Comparison of ENCODE assay signal across 31 cellular contexts in genomic region chr17:47376247-47376646, GRCh38.
"Had no signal": no experiment of that assay in that cellular context is flagged by ENCODE, and none has a peak within 500 bp of the region (broad histone marks: within the 10 kb centered on the region; RNA-seq: fewer than 3 reads in every experiment).

No MANE protein-coding gene starts in this region.

- ATAC-seq: activated CD8-positive, alpha-beta memory T cell treated with anti-CD3 and anti-CD28 coated beads, Interleukin-2, amount 10 ng/mL, durations not matched to agents 7 days and 5 days; activated CD8-positive, alpha-beta T cell treated with anti-CD3 and anti-CD28 coated beads, Interleukin-2, amount 10 ng/mL, durations not matched to agents 7 days and 5 days; activated naive CD4-positive, alpha-beta T cell treated with anti-CD3 and anti-CD28 coated beads, Interleukin-2, amount 50 U/mL, for 72 hours; body of pancreas had no signal

- FAIRE-seq: astrocyte, colon, TTC549 had no signal

- H3K36me3 ChIP-seq: adrenal gland, brain microvascular endothelial cell, breast epithelium had no signal

- H3K9me3 ChIP-seq: body of pancreas, breast epithelium had no signal

- H3K27ac ChIP-seq: adrenal gland, body of pancreas, brain microvascular endothelial cell, breast epithelium, VCaP had no signal

- H3K4me3 ChIP-seq: adrenal gland, body of pancreas, breast epithelium had no signal

- H3K27me3 ChIP-seq: adrenal gland, body of pancreas, brain microvascular endothelial cell, breast epithelium had no signal

- H3K4me1 ChIP-seq: adrenal gland, body of pancreas, breast epithelium had no signal

- DNase-seq: activated B cell treated with CpG ODN at 0.5 μM for 24 hours; activated CD4-positive, alpha-beta memory T cell treated with anti-CD3 and anti-CD28 coated beads, Interleukin-2, amount 10 ng/mL, durations not matched to agents 7 days and 5 days; activated CD4-positive, alpha-beta T cell treated with anti-CD3 and anti-CD28 coated beads for 48 hours; activated CD4-positive, alpha-beta T cell treated with anti-CD3 and anti-CD28 coated beads, Interleukin-2, amount 10 ng/mL, durations not matched to agents 7 days and 5 days; activated CD4-positive, alpha-beta T cell treated with anti-CD3 and anti-CD28 coated beads, Interleukin-2, amount 50 U/mL, for 48 hours; activated CD4-positive, CD25-positive, alpha-beta regulatory T cell treated with anti-CD3 and anti-CD28 coated beads, Interleukin-2, amount 50 U/mL, for 72 hours; activated CD8-positive, alpha-beta memory T cell treated with anti-CD3 and anti-CD28 coated beads for 24 hours; activated CD8-positive, alpha-beta memory T cell treated with anti-CD3 and anti-CD28 coated beads, Interleukin-2, amount 10 ng/mL, durations not matched to agents 7 days and 5 days; activated CD8-positive, alpha-beta memory T cell treated with anti-CD3 and anti-CD28 coated beads, Interleukin-2, amount 50 U/mL, for 48 hours; activated CD8-positive, alpha-beta T cell treated with anti-CD3 and anti-CD28 coated beads, Interleukin-2, amount 10 ng/mL, durations not matched to agents 7 days and 5 days; activated effector memory CD4-positive, alpha-beta T cell treated with Interleukin-2 at 50 U/mL for 16 hours; activated gamma-delta T cell; activated naive CD4-positive, alpha-beta T cell treated with anti-CD3 and anti-CD28 coated beads for 36 hours; activated naive CD4-positive, alpha-beta T cell treated with anti-CD3 and anti-CD28 coated beads, Interleukin-2, amount 50 U/mL, for 16 hours; activated naive CD8-positive, alpha-beta T cell treated with anti-CD3 and anti-CD28 coated beads for 36 hours; activated T-cell treated with anti-CD3 and anti-CD28 coated beads, Interleukin-2, amount 50 U/mL, for 24 hours; activated T-cell treated with anti-CD3 and anti-CD28 coated beads, Interleukin-2, amount 50 U/mL, for 48 hours; adrenal gland; amniotic stem cell; aorta; body of pancreas; brain microvascular endothelial cell; central memory CD4-positive, alpha-beta T cell; T-helper 2 cell; T-helper 9 cell had no signal
